In genomic region chr6:131914967-131915751, GRCh38 we compare ENCODE assay signal across 1 cellular context.
TF ChIP-seq lines count a peak whose summit lies in the region.

No MANE protein-coding gene starts in this region.

TF ChIP-seq in HepG2, 621 proteins besides CTCF, POLR2A, EP300 and RAD21 (continued from another document and continues in another):
- TF ChIP-seq, protein P1, sequence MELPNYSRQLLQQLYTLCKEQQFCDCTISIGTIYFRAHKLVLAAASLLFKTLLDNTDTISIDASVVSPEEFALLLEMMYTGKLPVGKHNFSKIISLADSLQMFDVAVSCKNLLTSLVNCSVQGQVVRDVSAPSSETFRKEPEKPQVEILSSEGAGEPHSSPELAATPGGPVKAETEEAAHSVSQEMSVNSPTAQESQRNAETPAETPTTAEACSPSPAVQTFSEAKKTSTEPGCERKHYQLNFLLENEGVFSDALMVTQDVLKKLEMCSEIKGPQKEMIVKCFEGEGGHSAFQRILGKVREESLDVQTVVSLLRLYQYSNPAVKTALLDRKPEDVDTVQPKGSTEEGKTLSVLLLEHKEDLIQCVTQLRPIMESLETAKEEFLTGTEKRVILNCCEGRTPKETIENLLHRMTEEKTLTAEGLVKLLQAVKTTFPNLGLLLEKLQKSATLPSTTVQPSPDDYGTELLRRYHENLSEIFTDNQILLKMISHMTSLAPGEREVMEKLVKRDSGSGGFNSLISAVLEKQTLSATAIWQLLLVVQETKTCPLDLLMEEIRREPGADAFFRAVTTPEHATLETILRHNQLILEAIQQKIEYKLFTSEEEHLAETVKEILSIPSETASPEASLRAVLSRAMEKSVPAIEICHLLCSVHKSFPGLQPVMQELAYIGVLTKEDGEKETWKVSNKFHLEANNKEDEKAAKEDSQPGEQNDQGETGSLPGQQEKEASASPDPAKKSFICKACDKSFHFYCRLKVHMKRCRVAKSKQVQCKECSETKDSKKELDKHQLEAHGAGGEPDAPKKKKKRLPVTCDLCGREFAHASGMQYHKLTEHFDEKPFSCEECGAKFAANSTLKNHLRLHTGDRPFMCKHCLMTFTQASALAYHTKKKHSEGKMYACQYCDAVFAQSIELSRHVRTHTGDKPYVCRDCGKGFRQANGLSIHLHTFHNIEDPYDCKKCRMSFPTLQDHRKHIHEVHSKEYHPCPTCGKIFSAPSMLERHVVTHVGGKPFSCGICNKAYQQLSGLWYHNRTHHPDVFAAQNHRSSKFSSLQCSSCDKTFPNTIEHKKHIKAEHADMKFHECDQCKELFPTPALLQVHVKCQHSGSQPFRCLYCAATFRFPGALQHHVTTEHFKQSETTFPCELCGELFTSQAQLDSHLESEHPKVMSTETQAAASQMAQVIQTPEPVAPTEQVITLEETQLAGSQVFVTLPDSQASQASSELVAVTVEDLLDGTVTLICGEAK (IDR thresholded peaks at IDR 0.05): no peak
- TF ChIP-seq, protein P1 (CRISPR knock-in tag; IDR thresholded peaks at IDR 0.05): no peak
- TF ChIP-seq ZSCAN20 (CRISPR knock-in tag; IDR thresholded peaks at IDR 0.05; ENCODE audit: borderline replicate concordance): no peak
- no peak for TF ChIP-seq KLF13 (CRISPR knock-in tag; IDR thresholded peaks at IDR 0.05)
- peak; percentile 41; the same call in 1 of the 2 replicates for TF ChIP-seq USF2 (IDR thresholded peaks at IDR 0.05; ENCODE audit: low read depth, low read length)
- TF ChIP-seq USF2 (CRISPR knock-in tag; IDR thresholded peaks at IDR 0.05; ENCODE audit: borderline replicate concordance): peak; percentile 44; the same call in 1 of the 2 replicates
- no peak for TF ChIP-seq ZBTB21 (CRISPR knock-in tag; IDR thresholded peaks at IDR 0.05)
- TF ChIP-seq, protein P2, sequence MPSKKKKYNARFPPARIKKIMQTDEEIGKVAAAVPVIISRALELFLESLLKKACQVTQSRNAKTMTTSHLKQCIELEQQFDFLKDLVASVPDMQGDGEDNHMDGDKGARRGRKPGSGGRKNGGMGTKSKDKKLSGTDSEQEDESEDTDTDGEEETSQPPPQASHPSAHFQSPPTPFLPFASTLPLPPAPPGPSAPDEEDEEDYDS (CRISPR knock-in tag; IDR thresholded peaks at IDR 0.05): 0 out of 2 replicates have a peak, but pooled peaks have one; percentile 24
- TF ChIP-seq, protein P3, sequence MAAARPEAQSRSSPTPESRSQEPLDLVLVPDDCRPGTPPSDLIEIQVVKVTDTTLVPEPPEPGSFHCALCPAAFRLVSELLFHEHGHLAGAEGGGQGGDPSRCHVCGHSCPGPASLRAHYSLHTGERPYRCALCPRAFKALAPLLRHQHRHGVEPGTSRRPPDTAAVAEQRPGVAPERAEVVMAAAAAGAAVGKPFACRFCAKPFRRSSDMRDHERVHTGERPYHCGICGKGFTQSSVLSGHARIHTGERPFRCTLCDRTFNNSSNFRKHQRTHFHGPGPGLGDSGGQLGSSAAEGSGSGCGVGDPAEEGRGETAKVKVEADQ (CRISPR knock-in tag; IDR thresholded peaks at IDR 0.05; ENCODE audit: borderline replicate concordance): 0 out of 2 replicates have a peak, but pooled peaks have one; percentile 61
- TF ChIP-seq MIXL1 (CRISPR knock-in tag; IDR thresholded peaks at IDR 0.05): 0 out of 2 replicates have a peak, but pooled peaks have one; percentile 46
- no peak for TF ChIP-seq NR1H2 (CRISPR knock-in tag; IDR thresholded peaks at IDR 0.05; ENCODE audit: borderline replicate concordance, low read depth)
- TF ChIP-seq, protein P4, sequence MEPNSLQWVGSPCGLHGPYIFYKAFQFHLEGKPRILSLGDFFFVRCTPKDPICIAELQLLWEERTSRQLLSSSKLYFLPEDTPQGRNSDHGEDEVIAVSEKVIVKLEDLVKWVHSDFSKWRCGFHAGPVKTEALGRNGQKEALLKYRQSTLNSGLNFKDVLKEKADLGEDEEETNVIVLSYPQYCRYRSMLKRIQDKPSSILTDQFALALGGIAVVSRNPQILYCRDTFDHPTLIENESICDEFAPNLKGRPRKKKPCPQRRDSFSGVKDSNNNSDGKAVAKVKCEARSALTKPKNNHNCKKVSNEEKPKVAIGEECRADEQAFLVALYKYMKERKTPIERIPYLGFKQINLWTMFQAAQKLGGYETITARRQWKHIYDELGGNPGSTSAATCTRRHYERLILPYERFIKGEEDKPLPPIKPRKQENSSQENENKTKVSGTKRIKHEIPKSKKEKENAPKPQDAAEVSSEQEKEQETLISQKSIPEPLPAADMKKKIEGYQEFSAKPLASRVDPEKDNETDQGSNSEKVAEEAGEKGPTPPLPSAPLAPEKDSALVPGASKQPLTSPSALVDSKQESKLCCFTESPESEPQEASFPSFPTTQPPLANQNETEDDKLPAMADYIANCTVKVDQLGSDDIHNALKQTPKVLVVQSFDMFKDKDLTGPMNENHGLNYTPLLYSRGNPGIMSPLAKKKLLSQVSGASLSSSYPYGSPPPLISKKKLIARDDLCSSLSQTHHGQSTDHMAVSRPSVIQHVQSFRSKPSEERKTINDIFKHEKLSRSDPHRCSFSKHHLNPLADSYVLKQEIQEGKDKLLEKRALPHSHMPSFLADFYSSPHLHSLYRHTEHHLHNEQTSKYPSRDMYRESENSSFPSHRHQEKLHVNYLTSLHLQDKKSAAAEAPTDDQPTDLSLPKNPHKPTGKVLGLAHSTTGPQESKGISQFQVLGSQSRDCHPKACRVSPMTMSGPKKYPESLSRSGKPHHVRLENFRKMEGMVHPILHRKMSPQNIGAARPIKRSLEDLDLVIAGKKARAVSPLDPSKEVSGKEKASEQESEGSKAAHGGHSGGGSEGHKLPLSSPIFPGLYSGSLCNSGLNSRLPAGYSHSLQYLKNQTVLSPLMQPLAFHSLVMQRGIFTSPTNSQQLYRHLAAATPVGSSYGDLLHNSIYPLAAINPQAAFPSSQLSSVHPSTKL (CRISPR knock-in tag; IDR thresholded peaks at IDR 0.05): peak; percentile 36; the same call in 1 of the 2 replicates
- TF ChIP-seq ZNF709 (CRISPR knock-in tag; IDR thresholded peaks at IDR 0.05): 0 out of 2 replicates have a peak, but pooled peaks have one; percentile 66
- TF ChIP-seq, protein P5, sequence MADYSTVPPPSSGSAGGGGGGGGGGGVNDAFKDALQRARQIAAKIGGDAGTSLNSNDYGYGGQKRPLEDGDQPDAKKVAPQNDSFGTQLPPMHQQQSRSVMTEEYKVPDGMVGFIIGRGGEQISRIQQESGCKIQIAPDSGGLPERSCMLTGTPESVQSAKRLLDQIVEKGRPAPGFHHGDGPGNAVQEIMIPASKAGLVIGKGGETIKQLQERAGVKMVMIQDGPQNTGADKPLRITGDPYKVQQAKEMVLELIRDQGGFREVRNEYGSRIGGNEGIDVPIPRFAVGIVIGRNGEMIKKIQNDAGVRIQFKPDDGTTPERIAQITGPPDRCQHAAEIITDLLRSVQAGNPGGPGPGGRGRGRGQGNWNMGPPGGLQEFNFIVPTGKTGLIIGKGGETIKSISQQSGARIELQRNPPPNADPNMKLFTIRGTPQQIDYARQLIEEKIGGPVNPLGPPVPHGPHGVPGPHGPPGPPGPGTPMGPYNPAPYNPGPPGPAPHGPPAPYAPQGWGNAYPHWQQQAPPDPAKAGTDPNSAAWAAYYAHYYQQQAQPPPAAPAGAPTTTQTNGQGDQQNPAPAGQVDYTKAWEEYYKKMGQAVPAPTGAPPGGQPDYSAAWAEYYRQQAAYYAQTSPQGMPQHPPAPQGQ (CRISPR knock-in tag; IDR thresholded peaks at IDR 0.05; ENCODE audit: borderline replicate concordance): peak; percentile 83; the same call in 1 of the 2 replicates
- TF ChIP-seq, protein P6, sequence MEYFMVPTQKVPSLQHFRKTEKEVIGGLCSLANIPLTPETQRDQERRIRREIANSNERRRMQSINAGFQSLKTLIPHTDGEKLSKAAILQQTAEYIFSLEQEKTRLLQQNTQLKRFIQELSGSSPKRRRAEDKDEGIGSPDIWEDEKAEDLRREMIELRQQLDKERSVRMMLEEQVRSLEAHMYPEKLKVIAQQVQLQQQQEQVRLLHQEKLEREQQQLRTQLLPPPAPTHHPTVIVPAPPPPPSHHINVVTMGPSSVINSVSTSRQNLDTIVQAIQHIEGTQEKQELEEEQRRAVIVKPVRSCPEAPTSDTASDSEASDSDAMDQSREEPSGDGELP (IDR thresholded peaks at IDR 0.05; ENCODE audit: borderline replicate concordance, low read depth): no peak
- TF ChIP-seq FOXO1 (CRISPR knock-in tag; IDR thresholded peaks at IDR 0.05): no peak
- no peak for TF ChIP-seq FOSL1 (CRISPR knock-in tag; IDR thresholded peaks at IDR 0.05; ENCODE audit: borderline replicate concordance)
- no peak for TF ChIP-seq ZNF224 (CRISPR knock-in tag; IDR thresholded peaks at IDR 0.05)
- no peak for TF ChIP-seq EED (CRISPR knock-in tag; IDR thresholded peaks at IDR 0.05)
- peak; percentile 24; the same call in 1 of the 2 replicates for TF ChIP-seq SALL1 (CRISPR knock-in tag; IDR thresholded peaks at IDR 0.05)
- TF ChIP-seq, protein P7, sequence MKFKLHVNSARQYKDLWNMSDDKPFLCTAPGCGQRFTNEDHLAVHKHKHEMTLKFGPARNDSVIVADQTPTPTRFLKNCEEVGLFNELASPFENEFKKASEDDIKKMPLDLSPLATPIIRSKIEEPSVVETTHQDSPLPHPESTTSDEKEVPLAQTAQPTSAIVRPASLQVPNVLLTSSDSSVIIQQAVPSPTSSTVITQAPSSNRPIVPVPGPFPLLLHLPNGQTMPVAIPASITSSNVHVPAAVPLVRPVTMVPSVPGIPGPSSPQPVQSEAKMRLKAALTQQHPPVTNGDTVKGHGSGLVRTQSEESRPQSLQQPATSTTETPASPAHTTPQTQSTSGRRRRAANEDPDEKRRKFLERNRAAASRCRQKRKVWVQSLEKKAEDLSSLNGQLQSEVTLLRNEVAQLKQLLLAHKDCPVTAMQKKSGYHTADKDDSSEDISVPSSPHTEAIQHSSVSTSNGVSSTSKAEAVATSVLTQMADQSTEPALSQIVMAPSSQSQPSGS (CRISPR knock-in tag; IDR thresholded peaks at IDR 0.05): 0 out of 2 replicates have a peak, but pooled peaks have one; percentile 26
- TF ChIP-seq KDM3A (CRISPR knock-in tag; IDR thresholded peaks at IDR 0.05; ENCODE audit: low read depth): 0 out of 2 replicates have a peak, but pooled peaks have one; percentile 54
- TF ChIP-seq ZSCAN22 (CRISPR knock-in tag; IDR thresholded peaks at IDR 0.05): no peak
- TF ChIP-seq KDM4B (CRISPR knock-in tag; IDR thresholded peaks at IDR 0.05): 0 out of 2 replicates have a peak, but pooled peaks have one; percentile 41
- TF ChIP-seq ZNF660 (CRISPR knock-in tag; IDR thresholded peaks at IDR 0.05; ENCODE audit: borderline replicate concordance, low read depth): no peak
- 0 out of 2 replicates have a peak, but pooled peaks have one; percentile 34 for TF ChIP-seq SMAD3 (CRISPR knock-in tag; IDR thresholded peaks at IDR 0.05)
